Comparison of ENCODE assay signal across 31 cellular contexts in the genomic region with DNA sequence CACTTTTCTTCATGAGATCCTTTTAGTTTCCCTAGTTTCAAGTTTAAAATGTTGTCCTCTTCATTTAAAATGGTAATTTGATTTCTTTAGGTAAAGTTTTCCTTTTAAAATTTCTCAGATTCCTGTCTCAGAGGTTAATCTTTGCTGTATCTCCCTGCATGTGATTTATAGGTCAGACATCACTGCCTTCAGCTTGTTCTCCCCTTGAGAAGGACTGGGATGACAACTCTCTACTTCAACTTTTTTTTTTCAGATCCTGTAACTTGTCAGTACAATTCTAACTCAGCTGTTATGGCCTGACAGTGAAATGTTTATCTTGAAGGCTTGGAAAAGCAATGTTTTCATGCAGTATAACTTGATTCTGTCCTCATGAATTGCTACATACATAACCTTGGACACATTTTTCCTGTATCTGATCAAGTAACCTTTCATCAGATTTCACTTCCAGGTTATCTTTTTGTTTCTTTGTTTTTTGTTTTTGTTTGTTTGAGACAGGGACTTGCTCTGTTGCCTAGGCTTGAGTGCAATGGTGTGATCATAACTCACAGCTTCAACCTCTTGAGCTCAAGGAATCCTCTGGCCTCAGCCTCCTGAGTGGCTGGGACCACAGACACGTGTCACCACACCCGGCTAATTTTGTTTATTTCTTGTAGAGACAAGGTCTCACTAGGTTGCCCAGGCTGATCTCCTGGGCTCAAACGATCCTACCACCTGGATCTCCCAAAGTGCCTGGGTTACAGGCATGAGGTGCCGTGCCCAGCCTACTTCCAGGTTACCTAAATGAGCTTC.
"Had no signal": no experiment of that assay in that cellular context is flagged by ENCODE, and none has a peak within 500 bp of the region (broad histone marks: within the 10 kb centered on the region; RNA-seq: fewer than 3 reads in every experiment).

No MANE protein-coding gene starts in this region.

- H3K4me3 ChIP-seq: ascending aorta, body of pancreas, Peyer's patch had no signal

- H3K4me3 Mint-ChIP-seq: activated B cell treated with CpG ODN at 0.5 μM for 24 hours; activated CD4-positive, alpha-beta T cell treated with anti-CD3 and anti-CD28 coated beads, Interleukin-2, amount 10 ng/mL, durations not matched to agents 24 days and 14 days; activated CD8-positive, alpha-beta memory T cell treated with anti-CD3 and anti-CD28 coated beads, Interleukin-2, amount 10 ng/mL, durations not matched to agents 7 days and 5 days; activated naive CD8-positive, alpha-beta T cell treated with anti-CD3 and anti-CD28 coated beads, Interleukin-2, amount 50 U/mL, for 24 hours; activated T-cell treated with anti-CD3 and anti-CD28 coated beads, Interleukin-2, amount 50 U/mL, for 4 hours; central memory CD8-positive, alpha-beta T cell; T-cell had no signal

- H3K4me1 ChIP-seq: ascending aorta, body of pancreas, Peyer's patch had no signal

- H3K27ac Mint-ChIP-seq: activated B cell treated with CpG ODN at 0.5 μM for 24 hours; activated CD4-positive, alpha-beta T cell treated with anti-CD3 and anti-CD28 coated beads, Interleukin-2, amount 10 ng/mL, durations not matched to agents 24 days and 14 days; activated CD8-positive, alpha-beta memory T cell treated with anti-CD3 and anti-CD28 coated beads, Interleukin-2, amount 10 ng/mL, durations not matched to agents 7 days and 5 days; activated naive CD4-positive, alpha-beta T cell treated with anti-CD3 and anti-CD28 coated beads, Interleukin-2, amount 50 U/mL, for 72 hours; activated naive CD8-positive, alpha-beta T cell treated with anti-CD3 and anti-CD28 coated beads, Interleukin-2, amount 50 U/mL, for 24 hours; T-cell had no signal

- H3K9me3 Mint-ChIP-seq: activated B cell treated with CpG ODN at 0.5 μM for 24 hours; activated naive CD4-positive, alpha-beta T cell treated with anti-CD3 and anti-CD28 coated beads, Interleukin-2, amount 50 U/mL, for 72 hours; activated naive CD8-positive, alpha-beta T cell treated with anti-CD3 and anti-CD28 coated beads, Interleukin-2, amount 50 U/mL, for 24 hours; activated T-cell treated with anti-CD3 and anti-CD28 coated beads, Interleukin-2, amount 50 U/mL, for 4 hours had no signal

- H3K9me3 ChIP-seq: ascending aorta, body of pancreas, Peyer's patch had no signal

- DNase-seq: activated B cell treated with CpG ODN at 0.5 μM for 24 hours; activated CD4-positive, alpha-beta T cell treated with anti-CD3 and anti-CD28 coated beads for 1 hour; activated CD4-positive, alpha-beta T cell treated with anti-CD3 and anti-CD28 coated beads, Interleukin-2, amount 10 ng/mL, durations not matched to agents 24 days and 14 days; activated CD4-positive, alpha-beta T cell treated with anti-CD3 and anti-CD28 coated beads, Interleukin-2, amount 50 U/mL, for 48 hours; activated CD8-positive, alpha-beta memory T cell treated with anti-CD3 and anti-CD28 coated beads, Interleukin-2, amount 10 ng/mL, durations not matched to agents 7 days and 5 days; activated effector memory CD4-positive, alpha-beta T cell treated with anti-CD3 and anti-CD28 coated beads, Interleukin-2, amount 50 U/mL, for 16 hours; activated naive CD4-positive, alpha-beta T cell treated with Interleukin-2 at 50 U/mL for 16 hours; activated naive CD8-positive, alpha-beta T cell treated with anti-CD3 and anti-CD28 coated beads, Interleukin-2, amount 50 U/mL, for 24 hours; activated T-cell treated with anti-CD3 and anti-CD28 coated beads, Interleukin-2, amount 50 U/mL, for 4 hours; amniotic stem cell; body of pancreas; Karpas-422; MM.1S; NCI-H1105 treated with DMSO at 0.1 percent for 48 hours; NCI-H1694; NCI-H2029 treated with DMSO at 0.1 percent for 48 hours; NCI-H345; NCI-H510A; NCI-H526 treated with DMSO at 0.1 percent for 48 hours; NK-92 treated with Interleukin-12 subunit alpha and Interleukin-12 subunit beta, amount 100 ng/mL, for 24 hours; OCI-M1; Peyer's patch; SHP77; T-cell; T-helper 2 cell; T1000 had no signal

- FAIRE-seq: bronchial epithelial cell had no signal

- H3K36me3 Mint-ChIP-seq: activated CD8-positive, alpha-beta memory T cell treated with anti-CD3 and anti-CD28 coated beads, Interleukin-2, amount 10 ng/mL, durations not matched to agents 7 days and 5 days; activated naive CD4-positive, alpha-beta T cell treated with anti-CD3 and anti-CD28 coated beads, Interleukin-2, amount 50 U/mL, for 72 hours; T-cell had no signal

- H3K27me3 Mint-ChIP-seq: activated B cell treated with CpG ODN at 0.5 μM for 24 hours; activated CD4-positive, alpha-beta T cell treated with anti-CD3 and anti-CD28 coated beads, Interleukin-2, amount 10 ng/mL, durations not matched to agents 24 days and 14 days; activated CD8-positive, alpha-beta memory T cell treated with anti-CD3 and anti-CD28 coated beads, Interleukin-2, amount 10 ng/mL, durations not matched to agents 7 days and 5 days; activated naive CD8-positive, alpha-beta T cell treated with anti-CD3 and anti-CD28 coated beads, Interleukin-2, amount 50 U/mL, for 24 hours; central memory CD8-positive, alpha-beta T cell; T-cell had no signal

- H3K4me1 Mint-ChIP-seq: central memory CD8-positive, alpha-beta T cell had no signal

- H3K27ac ChIP-seq: ascending aorta, body of pancreas, Peyer's patch, RWPE1 had no signal

- H3K27me3 ChIP-seq: ascending aorta, body of pancreas, Peyer's patch had no signal

- ATAC-seq: activated CD8-positive, alpha-beta memory T cell treated with anti-CD3 and anti-CD28 coated beads, Interleukin-2, amount 10 ng/mL, durations not matched to agents 7 days and 5 days; activated naive CD4-positive, alpha-beta T cell treated with anti-CD3 and anti-CD28 coated beads, Interleukin-2, amount 50 U/mL, for 72 hours; activated naive CD8-positive, alpha-beta T cell treated with anti-CD3 and anti-CD28 coated beads, Interleukin-2, amount 50 U/mL, for 24 hours; activated T-cell treated with anti-CD3 and anti-CD28 coated beads, Interleukin-2, amount 50 U/mL, for 4 hours; body of pancreas; T-cell had no signal

- H3K36me3 ChIP-seq: ascending aorta, Peyer's patch had no signal
